ENCODE assay signal across 21 cellular contexts in genomic region chr18:12006488-12006840, GRCh38. TPM values are rescaled to one million over a fixed set of nuclear protein-coding genes. Genes with fewer than 3 reads are reported as not detected.
DNase-seq lines count a peak whose midpoint lies in the region; ATAC-seq and TF ChIP-seq lines count a peak whose summit lies in the region.
"Had no signal": no experiment of that assay in that cellular context is flagged by ENCODE, and none has a peak within 500 bp of the region (broad histone marks: within the 10 kb centered on the region; RNA-seq: fewer than 3 reads in every experiment).

No MANE protein-coding gene starts in this region.

- ATAC-seq in GM21526 (IDR thresholded peaks at IDR 0.05; ENCODE audit: low FRiP score, unreplicated experiment): no peak

- no peak overlapping the region for H3K4me3 Mint-ChIP-seq in type B pancreatic cell
- H3K4me3 Mint-ChIP-seq: HFFc6, IgD-negative memory B cell had no signal

- H3K36me3 Mint-ChIP-seq in type B pancreatic cell: peaks cover 5% of the 10 kb centered on the region

- no peak for TF ChIP-seq POLR2A in Peyer's patch (IDR thresholded peaks at IDR 0.05)

- DNase-seq in Peyer's patch (no peak), epithelial cell of prostate (ENCODE audit: low read depth, low spot score) (no peak), type B pancreatic cell (ENCODE audit: extremely low spot score, unreplicated experiment) (no peak), putamen (ENCODE audit: low spot score) (no peak)
- no peak for DNase-seq in activated CD4-positive, alpha-beta T cell treated with anti-CD3 and anti-CD28 coated beads, Interleukin-2, amount 50 U/mL, for 4 hours
- DNase-seq: C1 segment of cervical spinal cord, DMS79, HFFc6, Karpas-422, MM.1S, NCI-H1092, NCI-H146, NCI-H2029 treated with DMSO at 0.1 percent for 48 hours, NCI-H2171 treated with DMSO at 0.1 percent for 48 hours, NCI-H446, NCI-H526 treated with DMSO at 0.1 percent for 48 hours, SHP77 treated with DMSO at 0.1 percent for 48 hours, SK-N-SH had no signal

- H3K4me3 ChIP-seq in Peyer's patch (no peak overlapping the region), muscle layer of duodenum (ENCODE audit: low read depth in 1 of 2, low read length in 2 of 2) (no peak overlapping the region)

- H3K9me3 Mint-ChIP-seq in type B pancreatic cell: no peaks in the 10 kb centered on the region
- H3K9me3 Mint-ChIP-seq: HFFc6, IgD-negative memory B cell had no signal

- H3K27me3 ChIP-seq in Peyer's patch (no peaks in the 10 kb centered on the region), muscle layer of duodenum (ENCODE audit: low read depth, low read length) (no peaks in the 10 kb centered on the region)

- H3K4me1 Mint-ChIP-seq in type B pancreatic cell (ENCODE audit: unreplicated experiment): peaks cover 16% of the 10 kb centered on the region

- TF ChIP-seq CTCF in Peyer's patch (IDR thresholded peaks at IDR 0.05): no peak
- TF ChIP-seq CTCF in type B pancreatic cell (conservative IDR thresholded peaks at IDR 0.05): no peak

- no peaks in the 10 kb centered on the region for H3K9me3 ChIP-seq in Peyer's patch
- H3K9me3 ChIP-seq in muscle layer of duodenum (ENCODE audit: control insufficient read depth in 1 of 2, low read length in 2 of 2): no peaks in the 10 kb centered on the region
- H3K9me3 ChIP-seq: SK-N-SH had no signal

- H3K27ac ChIP-seq in Peyer's patch (peak overlapping the region in 3 of 4 donors; percentile 71 to 96 (median 80)), epithelial cell of prostate (peak overlapping the region; percentile 92), muscle layer of duodenum (ENCODE audit: low read length) (peak overlapping the region; percentile 77)

- H3K36me3 ChIP-seq in Peyer's patch: peaks cover 0 to 9% (median 0%) of the 10 kb centered on the region in 3 donors
- H3K36me3 ChIP-seq in muscle layer of duodenum (ENCODE audit: control insufficient read depth in 1 of 2, insufficient read depth in 2 of 2, low read length in 2 of 2): peaks cover 9 to 26% of the 10 kb centered on the region in 2 donors

- H3K4me1 ChIP-seq in Peyer's patch (peaks cover 0 to 27% (median 4%) of the 10 kb centered on the region in 4 donors), muscle layer of duodenum (ENCODE audit: control insufficient read depth in 1 of 2, insufficient read depth in 2 of 2, low read length in 2 of 2) (no peaks in the 10 kb centered on the region)

- peak overlapping the region; percentile 80 for H3K27ac Mint-ChIP-seq in type B pancreatic cell
- H3K27ac Mint-ChIP-seq: HFFc6, IgD-negative memory B cell had no signal

- H3K27me3 Mint-ChIP-seq in type B pancreatic cell: no peaks in the 10 kb centered on the region
- H3K27me3 Mint-ChIP-seq: IgD-negative memory B cell had no signal

RNA-seq across cellular contexts. Expression of gene IMPA2, which starts 25.2 kb away (rescaled TPM):
- total RNA-seq in Peyer's patch (10 to 100 TPM; 44.0 to 62.3 (median 56.3) TPM), type B pancreatic cell (ENCODE audit: low replicate concordance) (53.6 and 56.3 TPM in 2 replicates)
